ENCODE assay signal across 1 cellular context in genomic region chr15:45023659-45024320, GRCh38.
TF ChIP-seq lines count a peak whose summit lies in the region.

No MANE protein-coding gene starts in this region.

TF ChIP-seq in K562, 482 proteins besides CTCF, POLR2A, EP300 and RAD21 (continued from another document):
- peak; percentile 81 for TF ChIP-seq PRDM10 (IDR thresholded peaks at IDR 0.05; ENCODE audit: partially characterized antibody)
- TF ChIP-seq FOXM1 (IDR thresholded peaks at IDR 0.05; ENCODE audit: low read depth): no peak
- TF ChIP-seq FOXM1 (CRISPR knock-in tag; IDR thresholded peaks at IDR 0.05; ENCODE audit: low read depth): 0 out of 2 replicates have a peak, but pooled peaks have one; percentile 30
- peak; percentile 85 for TF ChIP-seq ZNF316 (IDR thresholded peaks at IDR 0.05)
- TF ChIP-seq TFAP4 (CRISPR knock-in tag; IDR thresholded peaks at IDR 0.05; ENCODE audit: borderline replicate concordance): no peak
